In the genomic region with DNA sequence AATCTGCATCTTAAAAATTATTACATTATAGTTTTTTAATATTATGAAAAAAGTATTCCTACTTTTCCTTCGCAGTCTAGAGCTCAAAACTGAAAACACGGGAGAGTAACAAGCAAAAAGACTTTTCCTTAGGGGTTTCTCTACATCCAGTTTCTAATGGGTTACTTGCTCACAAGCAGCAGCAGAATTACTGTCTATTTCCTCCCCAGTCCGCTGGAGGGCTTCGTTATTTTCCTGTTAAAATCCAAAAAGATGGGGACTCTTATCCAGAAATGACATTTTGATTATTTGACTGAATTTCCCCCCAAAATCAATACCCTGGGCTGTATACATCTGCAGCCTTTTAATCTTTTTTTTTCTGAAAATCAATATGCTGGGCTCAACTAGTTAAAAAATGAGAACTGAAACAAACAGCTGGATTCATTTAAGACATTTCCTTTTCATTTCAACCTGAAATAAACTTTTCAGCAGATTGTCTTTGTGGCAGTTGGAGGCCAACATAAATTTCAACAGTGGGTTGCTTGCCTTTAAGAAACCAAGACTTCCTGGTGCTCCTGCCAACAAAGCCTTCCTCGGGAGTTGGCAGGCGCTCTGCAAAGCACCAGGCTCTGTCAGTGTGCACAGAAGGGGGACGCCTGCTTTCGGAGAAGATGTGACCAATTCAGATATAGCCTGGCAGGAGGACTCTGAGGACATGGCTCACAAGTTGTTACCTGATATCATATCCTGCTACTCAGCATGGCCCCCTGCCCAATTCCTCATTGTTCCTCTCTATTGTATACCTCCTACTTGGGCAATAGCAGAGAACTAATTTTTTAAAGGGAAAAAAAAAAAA, we compare ENCODE assay signal across 8 cellular contexts.
DNase-seq lines count a peak whose midpoint lies in the region; ATAC-seq lines count a peak whose summit lies in the region.

No MANE protein-coding gene starts in this region.

- no peaks in the 10 kb centered on the region for H3K4me1 Mint-ChIP-seq in stimulated activated effector memory CD8-positive, alpha-beta T cell treated with anti-CD3 and anti-CD28 coated beads, Interleukin-12 subunit alpha, Interleukin-12 subunit beta, amount 100 ng/mL, for 72 hours

- H3K4me3 Mint-ChIP-seq in stimulated activated effector memory CD8-positive, alpha-beta T cell treated with anti-CD3 and anti-CD28 coated beads, Interleukin-12 subunit alpha, Interleukin-12 subunit beta, amount 100 ng/mL, for 72 hours: no peak overlapping the region

- no peaks in the 10 kb centered on the region for H3K36me3 Mint-ChIP-seq in stimulated activated effector memory CD8-positive, alpha-beta T cell treated with anti-CD3 and anti-CD28 coated beads, Interleukin-12 subunit alpha, Interleukin-12 subunit beta, amount 100 ng/mL, for 72 hours

- intact Hi-C loops in sciatic nerve (cut with DNase I): no loop called here

- DNase-seq in NCI-H2081 treated with DMSO at 0.1 percent for 48 hours (lab: John Stamatoyannopoulos, UW) (peak; percentile 77), sciatic nerve (ENCODE audit: low spot score) (no peak), KG1 (lab: John Stamatoyannopoulos, UW) (no peak)
- DNase-seq in stimulated activated effector memory CD8-positive, alpha-beta T cell treated with anti-CD3 and anti-CD28 coated beads, Interleukin-12 subunit alpha, Interleukin-12 subunit beta, amount 100 ng/mL, for 72 hours (ENCODE audit: low spot score in 2 of 2): no peak
- DNase-seq in activated CD4-positive, alpha-beta T cell treated with anti-CD3 and anti-CD28 coated beads, Interleukin-2, amount 50 U/mL, for 1 hour: no peak

- ATAC-seq in GM18499 (IDR thresholded peaks at IDR 0.05; ENCODE audit: insufficient read depth, unreplicated experiment) (peak; percentile 79), HG02571 (IDR thresholded peaks at IDR 0.05; ENCODE audit: unreplicated experiment) (peak; percentile 71), esophagus mucosa (peak; percentile 41), sciatic nerve (peak; percentile 72)
- ATAC-seq in stimulated activated effector memory CD8-positive, alpha-beta T cell treated with anti-CD3 and anti-CD28 coated beads, Interleukin-12 subunit alpha, Interleukin-12 subunit beta, amount 100 ng/mL, for 72 hours: no peak

- no peaks in the 10 kb centered on the region for H3K9me3 Mint-ChIP-seq in stimulated activated effector memory CD8-positive, alpha-beta T cell treated with anti-CD3 and anti-CD28 coated beads, Interleukin-12 subunit alpha, Interleukin-12 subunit beta, amount 100 ng/mL, for 72 hours

- H3K27ac Mint-ChIP-seq in stimulated activated effector memory CD8-positive, alpha-beta T cell treated with anti-CD3 and anti-CD28 coated beads, Interleukin-12 subunit alpha, Interleukin-12 subunit beta, amount 100 ng/mL, for 72 hours: no peak overlapping the region
